ENCODE assay signal across 1 cellular context in genomic region chr3:150312018-150312657, GRCh38.
TF ChIP-seq lines count a peak whose summit lies in the region.

No MANE protein-coding gene starts in this region.

TF ChIP-seq in IMR-90, 13 proteins besides CTCF, POLR2A, EP300 and RAD21:
- TF ChIP-seq MAFK (IDR thresholded peaks at IDR 0.05; ENCODE audit: low read depth, low read length) (no peak), SMC3 (IDR thresholded peaks at IDR 0.05; ENCODE audit: low read depth, low read length) (no peak), BHLHE40 (IDR thresholded peaks at IDR 0.05; ENCODE audit: low read depth, low read length) (no peak), NFE2L2 (IDR thresholded peaks at IDR 0.05; ENCODE audit: low read depth, low read length) (no peak), ELK1 (IDR thresholded peaks at IDR 0.05; ENCODE audit: borderline replicate concordance, low read depth, low read length) (no peak)
